8 cellular contexts compared by ENCODE assay signal in the genomic region with DNA sequence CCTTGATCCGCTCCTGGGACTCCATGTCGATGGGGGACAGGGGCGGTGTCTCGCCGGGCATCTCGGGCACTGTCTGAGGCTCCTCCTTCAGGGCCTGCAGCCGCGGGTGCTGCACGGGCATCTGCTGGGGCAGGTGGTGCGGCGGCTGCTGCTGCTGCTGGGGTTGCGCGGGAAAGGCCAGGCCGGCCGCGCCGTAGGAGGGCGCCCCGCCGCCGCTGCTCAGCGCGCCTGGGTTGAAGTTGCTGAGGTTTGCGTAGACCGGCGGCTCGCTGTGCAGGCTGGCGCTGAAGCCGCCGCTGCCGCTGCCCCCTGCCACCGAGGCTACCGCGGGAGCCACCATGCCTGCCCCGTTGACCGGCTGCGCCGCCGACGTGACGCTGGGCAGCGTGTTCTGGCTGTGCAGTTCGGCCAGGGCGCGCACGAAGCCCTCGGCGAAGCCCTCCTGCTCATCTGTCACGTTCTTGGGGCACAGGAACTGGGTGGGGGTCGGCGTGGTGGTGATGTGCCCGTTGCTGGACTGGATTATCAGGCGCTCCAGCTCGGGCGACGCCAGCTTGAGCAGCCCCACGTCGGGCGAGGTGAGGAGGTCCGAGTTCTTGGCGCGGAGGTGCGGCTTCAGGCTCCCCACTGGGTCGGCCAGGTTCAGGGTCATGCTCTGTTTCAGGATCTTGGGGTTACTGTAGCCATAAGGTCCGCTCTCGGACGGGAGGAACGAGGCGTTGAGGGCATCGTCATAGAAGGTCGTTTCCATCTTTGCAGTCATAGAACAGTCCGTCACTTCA. TPM values are rescaled to one million over a fixed set of nuclear protein-coding genes. Genes with fewer than 3 reads are reported as not detected.
DNase-seq lines count a peak whose midpoint lies in the region; ATAC-seq and TF ChIP-seq lines count a peak whose summit lies in the region.

No MANE protein-coding gene starts in this region.

- no peaks in the 10 kb centered on the region for H4K20me1 ChIP-seq in GM23338 (replicated peaks; ENCODE audit: insufficient read depth)

- H3F3A ChIP-seq in GM23338 (replicated peaks; ENCODE audit: low read depth), result peaks cover 3% of the 10 kb centered on the region; the same call in 1 of the 2 replicates

- no peaks in the 10 kb centered on the region for H3K36me3 ChIP-seq in CD4-positive, alpha-beta memory T cell (ENCODE audit: insufficient read depth, low read length)
- H3K36me3 ChIP-seq in GM23338 (ENCODE audit: insufficient read depth) (no peaks in the 10 kb centered on the region), esophagus squamous epithelium (peaks cover 0 to 10% (median 0%) of the 10 kb centered on the region in 3 donors)

- DNase-seq in CD4-positive, alpha-beta memory T cell, result peak; percentile 51 to 70 (median 68)
- DNase-seq in GM23338 (ENCODE audit: low spot score) (peak; percentile 64), NOMO-1 (lab: John Stamatoyannopoulos, UW; ENCODE audit: unreplicated experiment in 2 of 2) (peak; percentile 50 to 72), esophagus squamous epithelium (lab: John Stamatoyannopoulos, UW) (peak; percentile 31), naive B cell (peak; percentile 69), COLO829 (ENCODE audit: low spot score) (no peak)
- DNase-seq in activated T-cell treated with anti-CD3 and anti-CD28 coated beads, Interleukin-2, amount 50 U/mL, for 48 hours, result peak; percentile 71 to 80
- peak; percentile 62 for DNase-seq in stimulated activated naive B cell treated with anti-CD40 and anti-IgM and Interleukin-4, amounts not matched to agents 10 μg/mL and 1 μg/mL and 100 μg/mL, for 72 hours

- H3K9me2 ChIP-seq in GM23338 (ENCODE audit: insufficient read depth), result no peaks in the 10 kb centered on the region

- no peaks in the 10 kb centered on the region for H3K27me3 ChIP-seq in CD4-positive, alpha-beta memory T cell (ENCODE audit: insufficient read depth, low read length)
- H3K27me3 ChIP-seq in GM23338 (ENCODE audit: insufficient read depth) (peaks cover 59% of the 10 kb centered on the region), esophagus squamous epithelium (no peaks in the 10 kb centered on the region)

- peak overlapping the region; percentile 67 to 96 for H3K4me3 ChIP-seq in CD4-positive, alpha-beta memory T cell (ENCODE audit: low read length in 2 of 2)
- H3K4me3 ChIP-seq in GM23338 (peak overlapping the region; percentile 76), esophagus squamous epithelium (peak overlapping the region; percentile 84 to 92 (median 86))

- H3K79me2 ChIP-seq in GM23338 (replicated peaks; ENCODE audit: insufficient read depth), result peaks cover 14% of the 10 kb centered on the region; the same call in 1 of the 2 replicates

- peak in 3 of 4 donors; percentile 3 to 53 (median 29) for TF ChIP-seq POLR2A in esophagus squamous epithelium (IDR thresholded peaks at IDR 0.05)

- H3K4me1 ChIP-seq in CD4-positive, alpha-beta memory T cell (ENCODE audit: insufficient read depth, low read length), result peaks cover 31% of the 10 kb centered on the region
- H3K4me1 ChIP-seq in GM23338 (ENCODE audit: insufficient read depth) (peaks cover 14% of the 10 kb centered on the region), esophagus squamous epithelium (peaks cover 4 to 56% (median 7%) of the 10 kb centered on the region in 3 donors)

- peaks cover 0 to 23% (median 0%) of the 10 kb centered on the region in 8 donors for H3K9me3 Mint-ChIP-seq in CD4-positive, alpha-beta memory T cell
- H3K9me3 Mint-ChIP-seq in GM23338 (peaks cover 11% of the 10 kb centered on the region; the same call in 1 of the 3 replicates), naive B cell (peaks cover 0 to 7% (median 1%) of the 10 kb centered on the region in 7 donors)
- H3K9me3 Mint-ChIP-seq in stimulated activated naive B cell treated with anti-CD40 and anti-IgM and Interleukin-4, amounts not matched to agents 10 μg/mL and 1 μg/mL and 100 μg/mL, for 72 hours, result peaks cover 0 to 1% of the 10 kb centered on the region in 2 donors

- H3K4me2 ChIP-seq in GM23338, result peak overlapping the region; percentile 88

- CTCF ChIA-PET in CD4-positive, alpha-beta memory T cell (lab: Charles Lee; ENCODE audit: partially characterized antibody), result interaction anchor here (0.6 to 2.6 kb wide), 27 partner anchors 10 to 977 kb away, joined by 3 to 12 read pairs (median 4); no protein-coding TSS in a partner anchor

- peak overlapping the region; percentile 97 to 100 (median 98) for H3K27ac Mint-ChIP-seq in CD4-positive, alpha-beta memory T cell
- H3K27ac Mint-ChIP-seq in GM23338 (no peak overlapping the region), naive B cell (peak overlapping the region; percentile 98 to 100 (median 100))
- peak overlapping the region; percentile 96 for H3K27ac Mint-ChIP-seq in stimulated activated naive B cell treated with anti-CD40 and anti-IgM and Interleukin-4, amounts not matched to agents 10 μg/mL and 1 μg/mL and 100 μg/mL, for 72 hours

- H3K4me3 Mint-ChIP-seq in CD4-positive, alpha-beta memory T cell, result peak overlapping the region; percentile 90 to 98 (median 92)
- H3K4me3 Mint-ChIP-seq in GM23338 (peak overlapping the region; percentile 83), naive B cell (peak overlapping the region; percentile 89 to 99 (median 94))
- H3K4me3 Mint-ChIP-seq in stimulated activated naive B cell treated with anti-CD40 and anti-IgM and Interleukin-4, amounts not matched to agents 10 μg/mL and 1 μg/mL and 100 μg/mL, for 72 hours, result peak overlapping the region; percentile 90 to 97

- peaks cover 5 to 24% of the 10 kb centered on the region in 2 donors for H3K36me3 Mint-ChIP-seq in CD4-positive, alpha-beta memory T cell
- H3K36me3 Mint-ChIP-seq in GM23338 (ENCODE audit: low read depth) (peaks cover 9% of the 10 kb centered on the region; the same call in 2 of the 3 replicates), naive B cell (peaks cover 2 to 5% of the 10 kb centered on the region in 2 donors)
- H3K36me3 Mint-ChIP-seq in stimulated activated naive B cell treated with anti-CD40 and anti-IgM and Interleukin-4, amounts not matched to agents 10 μg/mL and 1 μg/mL and 100 μg/mL, for 72 hours, result peaks cover 21 to 36% of the 10 kb centered on the region in 2 donors

- H3K9me3 ChIP-seq in CD4-positive, alpha-beta memory T cell (ENCODE audit: control insufficient read depth in 1 of 2, low read length in 2 of 2), result no peaks in the 10 kb centered on the region
- H3K9me3 ChIP-seq in esophagus squamous epithelium, result no peaks in the 10 kb centered on the region

- TF ChIP-seq CTCF in GM23338 (conservative IDR thresholded peaks at IDR 0.05; ENCODE audit: low read depth in 2 of 2), result peak in 1 of 2 experiments; percentile 61; a peak in 2 of 4 replicates
- peak in 3 of 6 experiments; percentile 10 to 27 (median 15) for TF ChIP-seq CTCF in esophagus squamous epithelium (IDR thresholded peaks at IDR 0.05)

- peaks cover 16 to 47% (median 27%) of the 10 kb centered on the region in 4 donors for H3K4me1 Mint-ChIP-seq in CD4-positive, alpha-beta memory T cell
- H3K4me1 Mint-ChIP-seq in GM23338, result peaks cover 29% of the 10 kb centered on the region
- peaks cover 19 to 37% (median 21%) of the 10 kb centered on the region in 3 donors for H3K4me1 Mint-ChIP-seq in naive B cell
- H3K4me1 Mint-ChIP-seq in stimulated activated naive B cell treated with anti-CD40 and anti-IgM and Interleukin-4, amounts not matched to agents 10 μg/mL and 1 μg/mL and 100 μg/mL, for 72 hours, result peaks cover 18 to 38% of the 10 kb centered on the region in 2 donors

- H2AFZ ChIP-seq in GM23338, result peak overlapping the region; percentile 60; the same call in 1 of the 2 replicates

- H3K27ac ChIP-seq in CD4-positive, alpha-beta memory T cell (ENCODE audit: low read depth, low read length), result peak overlapping the region; percentile 99
- H3K27ac ChIP-seq in GM23338 (ENCODE audit: low read depth) (no peak overlapping the region), esophagus squamous epithelium (peak overlapping the region; percentile 96 to 100 (median 100))

- intact Hi-C loops in CD4-positive, alpha-beta memory T cell (cut with micrococcal nuclease), result loop anchor here (5.0 kb wide), 1 partner anchor 40 kb away; no protein-coding TSS in a partner anchor
- intact Hi-C loops in esophagus squamous epithelium (cut with DNase I), result loop anchor here (10.0 kb wide), 4 partner anchors 112 to 922 kb away; a partner anchor contains a TSS

- POLR2A ChIA-PET in CD4-positive, alpha-beta memory T cell (lab: Charles Lee; ENCODE audit: partially characterized antibody), result interaction anchor here (0.6 to 7.1 kb wide), 32 partner anchors 9 to 1032 kb away, joined by 3 to 91 read pairs (median 6); a partner anchor contains a TSS

- no CpG with 5 or more reads among the region's 72 CpGs for WGBS in esophagus squamous epithelium, 2 donors

- H3K27me3 Mint-ChIP-seq in CD4-positive, alpha-beta memory T cell, result peaks cover 3 to 5% of the 10 kb centered on the region in 2 donors
- peaks cover 36% of the 10 kb centered on the region for H3K27me3 Mint-ChIP-seq in GM23338 (ENCODE audit: insufficient read depth, low read depth, poor library complexity)
- peaks cover 0 to 4% (median 0%) of the 10 kb centered on the region in 3 donors for H3K27me3 Mint-ChIP-seq in naive B cell
- H3K27me3 Mint-ChIP-seq in stimulated activated naive B cell treated with anti-CD40 and anti-IgM and Interleukin-4, amounts not matched to agents 10 μg/mL and 1 μg/mL and 100 μg/mL, for 72 hours, result no peaks in the 10 kb centered on the region

- ATAC-seq in GM23338 (peak; percentile 16), naive B cell (ENCODE audit: low read depth in 2 of 2) (peak in 1 of 2 donors; percentile 0)
- peak; percentile 7 to 10 for ATAC-seq in stimulated activated naive B cell treated with anti-CD40 and anti-IgM and Interleukin-4, amounts not matched to agents 10 μg/mL and 1 μg/mL and 100 μg/mL, for 72 hours (replicated peaks)

TF ChIP-seq in GM23338, 12 proteins besides CTCF, POLR2A, EP300 and RAD21:
- no peak; the same call in 1 of the 2 replicates for TF ChIP-seq CREB1 (CRISPR knock-in tag; IDR thresholded peaks at IDR 0.05; ENCODE audit: low read depth)
- no peak for TF ChIP-seq EZH2 (IDR thresholded peaks at IDR 0.05; ENCODE audit: low read depth, unreplicated experiment)
- no peak for TF ChIP-seq NANOG (IDR thresholded peaks at IDR 0.05; ENCODE audit: borderline replicate concordance)

RNA-seq across cellular contexts. Expression of a gene that starts 1.3 kb away (rescaled TPM):
- total RNA-seq in CD4-positive, alpha-beta memory T cell, result 10 to 100 TPM; 19.0 TPM
- 10 to 100 TPM; 40.4 to 56.7 TPM for polyA plus RNA-seq in CD4-positive, alpha-beta memory T cell
- total RNA-seq in GM23338 (2014; rRNA removed; shearing (Covaris generic)), result 21.6 and 28.5 TPM in 2 replicates
- 19.6 and 23.3 TPM in 2 replicates for polyA plus RNA-seq in GM23338 (2016; fragmentation: Nextera tagmentation; extraction: Ambion mirVana)
- total RNA-seq in esophagus squamous epithelium, result 100 to 1,000 TPM in 1 of 4 donors, 10 to 100 TPM in 3; 48.5 to 128 (median 66.1) TPM
- 100 to 1,000 TPM in 5 of 6 donors, 10 to 100 TPM in 1; 65.0 to 352 (median 221) TPM for polyA plus RNA-seq in naive B cell (ENCODE audit: low read depth in 6 of 6)
